1 cellular context compared by ENCODE assay signal in genomic region chr19:16470541-16470910, GRCh38.
TF ChIP-seq lines count a peak whose summit lies in the region.

No MANE protein-coding gene starts in this region.

TF ChIP-seq in SK-N-SH treated with all-trans-retinoic acid at 6 μM for 48 hours, 23 proteins besides CTCF, POLR2A, EP300 and RAD21 (continued from another document):
- TF ChIP-seq CREB5 (CRISPR knock-in tag; IDR thresholded peaks at IDR 0.05; ENCODE audit: low read depth) (no peak), OSR1 (CRISPR knock-in tag; IDR thresholded peaks at IDR 0.05) (no peak), ESRRG (CRISPR knock-in tag; IDR thresholded peaks at IDR 0.05) (no peak), BACH2 (CRISPR knock-in tag; IDR thresholded peaks at IDR 0.05; ENCODE audit: borderline replicate concordance) (no peak), CSRNP3 (CRISPR knock-in tag; IDR thresholded peaks at IDR 0.05) (no peak), ZFP30 (CRISPR knock-in tag; IDR thresholded peaks at IDR 0.05) (no peak), GLIS3 (CRISPR knock-in tag; IDR thresholded peaks at IDR 0.05) (no peak), SNAI2 (CRISPR knock-in tag; IDR thresholded peaks at IDR 0.05) (no peak), ZFP3 (CRISPR knock-in tag; IDR thresholded peaks at IDR 0.05) (no peak), ZNF565 (CRISPR knock-in tag; conservative IDR thresholded peaks at IDR 0.05; ENCODE audit: low read depth) (no peak)
TF ChIP-seq in SK-N-SH treated with all-trans-retinoic acid at 6 μM for 48 hours: peak in this region for 0.
